In genomic region chr6:166405416-166405815, GRCh38 we compare ENCODE assay signal across 33 cellular contexts.
"Had no signal": no experiment of that assay in that cellular context is flagged by ENCODE, and none has a peak within 500 bp of the region (broad histone marks: within the 10 kb centered on the region; RNA-seq: fewer than 3 reads in every experiment).

No MANE protein-coding gene starts in this region.

- DNase-seq: activated CD4-positive, alpha-beta T cell treated with anti-CD3 and anti-CD28 coated beads for 1 hour; activated CD4-positive, alpha-beta T cell treated with anti-CD3 and anti-CD28 coated beads for 48 hours; activated CD4-positive, CD25-positive, alpha-beta regulatory T cell; activated naive CD4-positive, alpha-beta T cell treated with anti-CD3 and anti-CD28 coated beads, Interleukin-2, amount 50 U/mL, for 16 hours; activated naive CD8-positive, alpha-beta T cell treated with anti-CD3 and anti-CD28 coated beads, Interleukin-2, amount 10 ng/mL, durations not matched to agents 7 days and 5 days; activated T-cell treated with anti-CD3 and anti-CD28 coated beads, Interleukin-2, amount 50 U/mL, for 24 hours; amygdala; Kasumi-1; KG1; MG63; NCI-H1048; NCI-H1105 treated with DMSO at 0.1 percent for 48 hours; NCI-H1436; NCI-H1694; NCI-H1930; NCI-H2081 treated with DMSO at 0.1 percent for 48 hours; NCI-H345; NCI-H524 treated with DMSO at 0.1 percent for 48 hours; PC-3; Peyer's patch; RPMI8226; SHP77 treated with DMSO at 0.1 percent for 48 hours; SK-N-SH; T-cell; T-helper 2 cell; T-helper 9 cell had no signal

- H3K36me3 ChIP-seq: ascending aorta, cardiac muscle cell, MG63, Peyer's patch, SJSA1 had no signal

- H3K4me3 ChIP-seq: ascending aorta, cardiac muscle cell, MG63, Peyer's patch, SJSA1 had no signal

- H3K27me3 ChIP-seq: ascending aorta, cardiac muscle cell, MG63, Peyer's patch, SJSA1 had no signal

- H3K27ac Mint-ChIP-seq: activated CD4-positive, alpha-beta memory T cell treated with anti-CD3 and anti-CD28 coated beads, Interleukin-2, amount 10 ng/mL, durations not matched to agents 7 days and 5 days; activated naive CD8-positive, alpha-beta T cell treated with anti-CD3 and anti-CD28 coated beads, Interleukin-2, amount 10 ng/mL, durations not matched to agents 7 days and 5 days; activated T-cell treated with anti-CD3 and anti-CD28 coated beads, Interleukin-2, amount 50 U/mL, for 24 hours; activated T-helper 2 cell treated with anti-CD3 and anti-CD28 coated beads, Interferon-gamma antibody, Interleukin-2, Interleukin-4, amounts not matched to agents 10 μg/mL and 5 μg/mL and 100 μg/mL, durations not matched to agents 14 hours and 24 hours and 36 hours; T-cell had no signal

- H3K27me3 Mint-ChIP-seq: activated T-cell treated with anti-CD3 and anti-CD28 coated beads, Interleukin-2, amount 50 U/mL, for 24 hours; central memory CD8-positive, alpha-beta T cell had no signal

- ATAC-seq: PC-3, T-cell had no signal

- H3K9ac ChIP-seq: SK-N-SH had no signal

- H3K4me2 ChIP-seq: SK-N-SH had no signal

- H3K4me1 ChIP-seq: Peyer's patch, SJSA1 had no signal

- H3K9me3 Mint-ChIP-seq: activated CD4-positive, alpha-beta memory T cell treated with anti-CD3 and anti-CD28 coated beads, Interleukin-2, amount 10 ng/mL, durations not matched to agents 7 days and 5 days; activated naive CD8-positive, alpha-beta T cell treated with anti-CD3 and anti-CD28 coated beads, Interleukin-2, amount 10 ng/mL, durations not matched to agents 7 days and 5 days; activated T-cell treated with anti-CD3 and anti-CD28 coated beads, Interleukin-2, amount 50 U/mL, for 24 hours; activated T-helper 2 cell treated with anti-CD3 and anti-CD28 coated beads, Interferon-gamma antibody, Interleukin-2, Interleukin-4, amounts not matched to agents 10 μg/mL and 5 μg/mL and 100 μg/mL, durations not matched to agents 14 hours and 24 hours and 36 hours; central memory CD8-positive, alpha-beta T cell; T-cell had no signal

- H3K9me3 ChIP-seq: ascending aorta, MG63, Peyer's patch, SJSA1, SK-N-SH had no signal

- H3K27ac ChIP-seq: ascending aorta, cardiac muscle cell, Peyer's patch, SJSA1, VCaP had no signal

- H3K36me3 Mint-ChIP-seq: activated naive CD8-positive, alpha-beta T cell treated with anti-CD3 and anti-CD28 coated beads, Interleukin-2, amount 10 ng/mL, durations not matched to agents 7 days and 5 days; T-cell had no signal

- H3K4me3 Mint-ChIP-seq: activated CD4-positive, alpha-beta memory T cell treated with anti-CD3 and anti-CD28 coated beads, Interleukin-2, amount 10 ng/mL, durations not matched to agents 7 days and 5 days; activated naive CD8-positive, alpha-beta T cell treated with anti-CD3 and anti-CD28 coated beads, Interleukin-2, amount 10 ng/mL, durations not matched to agents 7 days and 5 days; activated T-cell treated with anti-CD3 and anti-CD28 coated beads, Interleukin-2, amount 50 U/mL, for 24 hours; central memory CD8-positive, alpha-beta T cell; T-cell had no signal
